In the genomic region with DNA sequence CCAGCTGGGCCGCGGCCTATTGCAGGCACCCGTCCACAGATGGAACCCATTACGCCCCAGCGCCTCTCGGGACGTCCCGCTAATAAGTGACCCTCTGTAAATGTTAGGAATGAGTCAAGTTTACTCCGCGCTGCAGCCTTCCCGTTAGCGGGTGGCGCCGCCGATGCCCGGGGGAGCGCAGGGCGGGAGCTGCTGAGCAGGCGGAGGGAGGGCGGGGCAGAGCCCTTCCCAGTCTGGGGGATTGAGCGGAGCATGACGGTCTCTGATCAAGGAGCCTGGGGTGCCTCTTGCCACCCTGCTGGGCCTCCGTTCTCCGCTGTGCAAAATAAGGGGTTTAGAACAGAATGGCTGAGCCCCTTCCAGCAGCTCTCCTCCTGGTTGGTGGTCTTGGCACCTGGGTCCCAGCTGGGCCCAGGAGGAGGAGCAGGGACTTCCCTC, we compare ENCODE assay signal across 8 cellular contexts. TPM values are rescaled to one million over a fixed set of nuclear protein-coding genes. Genes with fewer than 3 reads are reported as not detected.
DNase-seq lines count a peak whose midpoint lies in the region; ATAC-seq and TF ChIP-seq lines count a peak whose summit lies in the region.

No MANE protein-coding gene starts in this region.

- H3K4me3 ChIP-seq in kidney epithelial cell (ENCODE audit: low read depth, low read length), result no peak overlapping the region

- no peak for TF ChIP-seq CTCF in kidney epithelial cell (IDR thresholded peaks at IDR 0.05; ENCODE audit: insufficient read depth, low read length, poor library complexity, severe bottlenecking)

- no peak for ATAC-seq in HG03457 (IDR thresholded peaks at IDR 0.05; ENCODE audit: unreplicated experiment)

- peaks cover 6% of the 10 kb centered on the region for H3K27me3 ChIP-seq in kidney epithelial cell (ENCODE audit: control insufficient read depth, insufficient read depth, low read length)

- H3K36me3 ChIP-seq in kidney epithelial cell (ENCODE audit: control insufficient read depth, insufficient read depth, low read length), result no peaks in the 10 kb centered on the region

- DNase-seq in NCI-H82 (lab: John Stamatoyannopoulos, UW) (peak; percentile 60), NCI-H82 treated with DMSO at 0.1 percent for 48 hours (lab: John Stamatoyannopoulos, UW; ENCODE audit: unreplicated experiment) (no peak), brain pericyte (ENCODE audit: low read depth, low spot score) (peak; percentile 89), kidney epithelial cell (ENCODE audit: low read depth) (peak; percentile 37), ureter (ENCODE audit: low spot score) (peak; percentile 77), HuH-7 (ENCODE audit: low spot score) (no peak)
- DNase-seq in stimulated activated CD4-positive, alpha-beta T cell treated with anti-CD3 and anti-CD28 coated beads, Interleukin-15, amount 100 ng/mL, for 24 hours, result no peak

RNA-seq across cellular contexts. Expression of a gene that starts 10.5 kb away (rescaled TPM):
- not detected in 2 replicates for total RNA-seq in kidney epithelial cell
- total RNA-seq in ureter, result 0.23 TPM

RNA-seq across cellular contexts. Expression of a gene that starts 20.6 kb away (rescaled TPM):
- total RNA-seq in kidney epithelial cell, result 2.1 and 2.5 TPM in 2 replicates
- 2.5 TPM for total RNA-seq in ureter

RNA-seq across cellular contexts. Expression of a gene that starts 48.0 kb away (rescaled TPM):
- 0.25 TPM in 1 of 2 replicates, not detected in the other for total RNA-seq in kidney epithelial cell
- 0.31 TPM for total RNA-seq in ureter

Comparison
In these comparisons a context has a peak if more than half of its experiments do, and no peak if none do; other contexts are left out.
1. DNase-seq: peak in NCI-H82 (single experiment), brain pericyte (single experiment), kidney epithelial cell (single experiment) and ureter (single experiment); none in NCI-H82 treated with DMSO at 0.1 percent for 48 hours (single experiment), stimulated activated CD4-positive, alpha-beta T cell treated with anti-CD3 and anti-CD28 coated beads, Interleukin-15, amount 100 ng/mL, for 24 hours (single experiment) and HuH-7 (single experiment).